In the genomic region with DNA sequence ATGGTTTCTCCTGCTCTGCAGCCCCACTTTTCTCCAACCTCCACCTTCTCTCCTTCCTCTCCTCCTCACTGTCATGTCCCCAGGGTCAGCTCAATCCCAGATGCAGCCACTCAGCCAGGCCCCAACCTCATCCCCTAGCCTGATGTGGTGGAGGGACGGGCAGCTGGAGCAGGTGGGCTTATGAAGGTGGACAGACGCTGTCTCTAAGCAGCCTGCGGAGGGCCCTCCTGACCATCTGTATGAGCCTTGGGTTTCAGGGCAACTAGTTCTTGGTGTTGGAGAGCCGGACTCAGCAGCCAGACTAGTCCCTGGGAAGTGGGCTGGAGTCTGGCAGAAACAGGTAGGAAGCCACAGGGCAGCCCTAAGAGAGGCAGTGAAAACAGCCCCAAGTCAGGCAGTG, we compare ENCODE assay signal across 23 cellular contexts. TPM values are rescaled to one million over a fixed set of nuclear protein-coding genes. Genes with fewer than 3 reads are reported as not detected.
DNase-seq lines count a peak whose midpoint lies in the region; ATAC-seq, FAIRE-seq and TF ChIP-seq lines count a peak whose summit lies in the region.
"Had no signal": no experiment of that assay in that cellular context is flagged by ENCODE, and none has a peak within 500 bp of the region (broad histone marks: within the 10 kb centered on the region; RNA-seq: fewer than 3 reads in every experiment).

No MANE protein-coding gene starts in this region.

- H3K4me3 ChIP-seq in SK-N-SH (ENCODE audit: low read depth in 2 of 2, low read length in 1 of 2) (no peak overlapping the region), WERI-Rb-1 (ENCODE audit: low read depth, low read length) (no peak overlapping the region), endothelial cell of umbilical vein (replicated peaks in 1 of 3; ENCODE audit: insufficient read depth in 1 of 3, low read depth in 1 of 3, low read length in 3 of 3) (no peak overlapping the region), osteoblast (ENCODE audit: insufficient read depth, low read length) (no peak overlapping the region)
- H3K4me3 ChIP-seq: BLaER1 had no signal

- no peaks in the 10 kb centered on the region for H3K9me1 ChIP-seq in endothelial cell of umbilical vein (replicated peaks; ENCODE audit: control insufficient read depth, extremely low read depth, insufficient read depth, low read length)

- H3K9me2 ChIP-seq in SK-N-SH, result no peaks in the 10 kb centered on the region

- dilution Hi-C loops in endothelial cell of umbilical vein (cut with MboI; ENCODE audit: extremely low pct_ligation_motif_present, low sequenced_read_pairs), result no loop called here

- H3F3A ChIP-seq in SK-N-SH (replicated peaks; ENCODE audit: insufficient read depth), result no peaks in the 10 kb centered on the region

- no peak for TF ChIP-seq POLR2A in endothelial cell of umbilical vein (IDR thresholded peaks at IDR 0.05; ENCODE audit: low read depth, low read length)

- no TSS peak for BruUV-seq in endothelial cell of umbilical vein (replicated peaks; lab: Mats Ljungman, UMichigan)

- TF ChIP-seq EP300 in SK-N-SH (IDR thresholded peaks at IDR 0.05; ENCODE audit: borderline replicate concordance in 1 of 2, low read depth in 1 of 2, low read length in 1 of 2), result no peak

- CTCF ChIA-PET in SK-N-SH (lab: Yijun Ruan, JAX), result interaction anchor here (0.7 to 3.9 kb wide), 2 partner anchors 464 to 535 kb away, joined by 3 to 52 read pairs; no protein-coding TSS in a partner anchor
- CTCF ChIA-PET in endothelial cell of umbilical vein (lab: Charles Lee), result no interaction called here

- H3K9me3 ChIP-seq in SK-N-SH (no peaks in the 10 kb centered on the region), WERI-Rb-1 (ENCODE audit: severe bottlenecking) (no peaks in the 10 kb centered on the region), endothelial cell of umbilical vein (replicated peaks; ENCODE audit: control insufficient read depth, insufficient read depth, low read length) (no peaks in the 10 kb centered on the region), osteoblast (ENCODE audit: low read depth, low read length) (no peaks in the 10 kb centered on the region)
- H3K9me3 ChIP-seq: BLaER1 had no signal

- H3K4me2 ChIP-seq in SK-N-SH (no peak overlapping the region), endothelial cell of umbilical vein (ENCODE audit: insufficient read depth, low read length) (no peak overlapping the region), osteoblast (ENCODE audit: insufficient read depth, low read length) (no peak overlapping the region)
- H3K4me2 ChIP-seq: BLaER1 had no signal

- intact Hi-C loops in endothelial cell of umbilical vein (cut with micrococcal nuclease), result loop anchor here (2.0 to 5.0 kb wide), 4 partner anchors 97 to 1095 kb away; no protein-coding TSS in a partner anchor

- WGBS in SK-N-SH (ENCODE audit: low lambda C conversion rate), result 86% methylated on average over 4 of the region's 4 CpGs

- H3K27ac ChIP-seq in SK-N-SH (ENCODE audit: low read depth in 2 of 2, low read length in 1 of 2) (no peak overlapping the region), WERI-Rb-1 (no peak overlapping the region), endothelial cell of umbilical vein (ENCODE audit: insufficient read depth, low read depth, low read length) (no peak overlapping the region), osteoblast (ENCODE audit: low read depth, low read length) (no peak overlapping the region)
- H3K27ac ChIP-seq: BLaER1 had no signal

- H4K20me1 ChIP-seq in SK-N-SH (ENCODE audit: insufficient read depth), result no peaks in the 10 kb centered on the region
- no peaks in the 10 kb centered on the region for H4K20me1 ChIP-seq in endothelial cell of umbilical vein (replicated peaks; ENCODE audit: control insufficient read depth, extremely low read depth, insufficient read depth, low read length)
- no peaks in the 10 kb centered on the region for H4K20me1 ChIP-seq in osteoblast (ENCODE audit: insufficient read depth, low read length)
- H4K20me1 ChIP-seq: BLaER1 had no signal

- TF ChIP-seq RAD21 in SK-N-SH (IDR thresholded peaks at IDR 0.05; ENCODE audit: low read length), result peak; percentile 27

- no peaks in the 10 kb centered on the region for H3K36me3 ChIP-seq in SK-N-SH (replicated peaks in 1 of 2; ENCODE audit: control insufficient read depth in 1 of 2, insufficient read depth in 2 of 2, low read length in 1 of 2)
- H3K36me3 ChIP-seq in WERI-Rb-1, result no peaks in the 10 kb centered on the region
- H3K36me3 ChIP-seq in endothelial cell of umbilical vein (ENCODE audit: control insufficient read depth in 2 of 2, extremely low read depth in 1 of 2, insufficient read depth in 2 of 2, low read length in 2 of 2), result no peaks in the 10 kb centered on the region
- H3K36me3 ChIP-seq in osteoblast (ENCODE audit: insufficient read depth, low read length), result no peaks in the 10 kb centered on the region
- H3K36me3 ChIP-seq: BLaER1 had no signal

- H3K9ac ChIP-seq in SK-N-SH (no peak overlapping the region), endothelial cell of umbilical vein (replicated peaks; ENCODE audit: extremely low read depth, insufficient read depth, low read length) (no peak overlapping the region)
- H3K9ac ChIP-seq: BLaER1 had no signal

- H3K79me2 ChIP-seq in SK-N-SH (ENCODE audit: insufficient read depth) (no peaks in the 10 kb centered on the region), endothelial cell of umbilical vein (ENCODE audit: control insufficient read depth, insufficient read depth, low read length) (no peaks in the 10 kb centered on the region), osteoblast (ENCODE audit: insufficient read depth, low read length) (no peaks in the 10 kb centered on the region)

- no peak for ATAC-seq in SK-N-SH treated with all-trans-retinoic acid at 6 μM for 48 hours
- ATAC-seq: HCT116 had no signal

- H3K4me1 ChIP-seq in SK-N-SH (ENCODE audit: control insufficient read depth in 1 of 2, insufficient read depth in 2 of 2, low read depth in 1 of 2, low read length in 1 of 2), result peaks cover 0 to 4% of the 10 kb centered on the region in 2 experiments; a peak in 1 of 4 replicates
- peaks cover 3% of the 10 kb centered on the region for H3K4me1 ChIP-seq in endothelial cell of umbilical vein (ENCODE audit: control insufficient read depth, extremely low read depth, insufficient read depth, low read length)
- no peaks in the 10 kb centered on the region for H3K4me1 ChIP-seq in osteoblast (ENCODE audit: insufficient read depth, low read length)

- no peaks in the 10 kb centered on the region for H3K27me3 ChIP-seq in SK-N-SH (ENCODE audit: insufficient read depth)
- no peaks in the 10 kb centered on the region for H3K27me3 ChIP-seq in WERI-Rb-1 (ENCODE audit: insufficient read depth, low read depth, severe bottlenecking)
- peaks cover 0 to 5% of the 10 kb centered on the region in 2 experiments for H3K27me3 ChIP-seq in endothelial cell of umbilical vein (ENCODE audit: control insufficient read depth in 2 of 2, insufficient read depth in 2 of 2, low read length in 2 of 2)
- H3K27me3 ChIP-seq in osteoblast (ENCODE audit: insufficient read depth, low read length), result no peaks in the 10 kb centered on the region
- H3K27me3 ChIP-seq: BLaER1 had no signal

- TF ChIP-seq CTCF in SK-N-SH (IDR thresholded peaks at IDR 0.05) (no peak), WERI-Rb-1 (IDR thresholded peaks at IDR 0.05; ENCODE audit: low read depth, low read length) (0 out of 2 replicates have a peak, but pooled peaks have one; percentile 27), endothelial cell of umbilical vein (IDR thresholded peaks at IDR 0.05; ENCODE audit: extremely low read depth in 1 of 2, insufficient read depth in 1 of 2, low read depth in 1 of 2, low read length in 2 of 2) (no peak), osteoblast (IDR thresholded peaks at IDR 0.05; ENCODE audit: extremely low read depth, low read depth, low read length) (no peak)

- POLR2A ChIA-PET in SK-N-SH (lab: Yijun Ruan, JAX) (no interaction called here), endothelial cell of umbilical vein (lab: Charles Lee) (no interaction called here)

- FAIRE-seq in endothelial cell of umbilical vein (lab: Jason Lieb, UNC), result peak; percentile 8
- FAIRE-seq: HTR-8/SVneo had no signal

- no peak for DNase-seq in SK-N-SH
- DNase-seq in WERI-Rb-1, result peak; percentile 18
- no peak for DNase-seq in endothelial cell of umbilical vein (ENCODE audit: low read depth, low spot score)
- DNase-seq in osteoblast (ENCODE audit: insufficient read length, low spot score, missing footprints), result peak; percentile 45
- no peak for DNase-seq in NCI-H226
- DNase-seq in NCI-H526 treated with DMSO at 0.1 percent for 48 hours (lab: John Stamatoyannopoulos, UW), result no peak
- no peak for DNase-seq in NCI-H2081 treated with DMSO at 0.1 percent for 48 hours (lab: John Stamatoyannopoulos, UW)
- DNase-seq: 8988T; CD4-positive, alpha-beta memory T cell; DMS153; DMS79; GF-D8; HFFc6 had no signal

- no peak overlapping the region for H2AFZ ChIP-seq in SK-N-SH (ENCODE audit: low read depth)
- no peak overlapping the region for H2AFZ ChIP-seq in endothelial cell of umbilical vein (ENCODE audit: low read depth, low read length)
- no peak overlapping the region for H2AFZ ChIP-seq in osteoblast (ENCODE audit: low read length)

RNA-seq across cellular contexts. Expression of a gene that starts 18.1 kb away (rescaled TPM):
- 0.69 and 0.70 TPM in 2 replicates for polyA plus RNA-seq in SK-N-SH (2012; rRNA removed)
- 0.38 and 0.51 TPM in 2 replicates for polyA plus RNA-seq in SK-N-SH (2012; cell fraction: cytosol; rRNA removed)
- polyA plus RNA-seq in SK-N-SH (2012; cell fraction: nucleus; rRNA removed), result 0.89 and 1.5 TPM in 2 replicates
- total RNA-seq in endothelial cell of umbilical vein, result 1.4 TPM in 1 of 2 replicates, not detected in the other
- polyA plus RNA-seq in endothelial cell of umbilical vein, result 0.24 and 0.36 TPM in 2 replicates
- polyA plus RNA-seq in endothelial cell of umbilical vein (2011; cell fraction: cytosol; rRNA removed), result 0.35 and 0.38 TPM in 2 replicates
- polyA plus RNA-seq in endothelial cell of umbilical vein (2011; cell fraction: nucleus; rRNA removed), result 1.6 and 1.7 TPM in 2 replicates
- 0.41 TPM in 1 of 2 replicates, not detected in the other for polyA plus RNA-seq in endothelial cell of umbilical vein (2012)
- polyA minus RNA-seq in endothelial cell of umbilical vein, result 0.23 TPM in 1 of 2 replicates, not detected in the other
- not detected for polyA minus RNA-seq in endothelial cell of umbilical vein (2011; cell fraction: cytosol; rRNA and poly(A)+ RNA removed)
- 0.53 TPM in 1 of 2 replicates, not detected in the other for polyA minus RNA-seq in endothelial cell of umbilical vein (2011; cell fraction: nucleus; rRNA and poly(A)+ RNA removed)
- total RNA-seq in osteoblast, result not detected in 2 replicates
- total RNA-seq: A673; CD4-positive, alpha-beta memory T cell; Daoy had no signal
- polyA plus RNA-seq: CD14-positive monocyte; CD4-positive, alpha-beta memory T cell; IgD-negative memory B cell had no signal

RNA-seq across cellular contexts. Expression of a gene that starts 37.8 kb away (rescaled TPM):
- polyA plus RNA-seq in SK-N-SH (2012; rRNA removed) (0.10 and 0.35 TPM in 2 replicates), endothelial cell of umbilical vein (0.54 and 0.59 TPM in 2 replicates)
- polyA plus RNA-seq in SK-N-SH (2012; cell fraction: cytosol; rRNA removed), result 0.12 and 0.13 TPM in 2 replicates
- polyA plus RNA-seq in SK-N-SH (2012; cell fraction: nucleus; rRNA removed), result 1.9 and 2.6 TPM in 2 replicates
- total RNA-seq in endothelial cell of umbilical vein (1.2 and 1.7 TPM in 2 replicates), osteoblast (not detected in 2 replicates)
- polyA plus RNA-seq in endothelial cell of umbilical vein (2011; cell fraction: cytosol; rRNA removed), result 0.25 and 0.32 TPM in 2 replicates
- polyA plus RNA-seq in endothelial cell of umbilical vein (2011; cell fraction: nucleus; rRNA removed), result 0.74 and 0.76 TPM in 2 replicates
- not detected in 2 replicates for polyA plus RNA-seq in endothelial cell of umbilical vein (2012)
- polyA minus RNA-seq in endothelial cell of umbilical vein, result not detected in 2 replicates
- not detected for polyA minus RNA-seq in endothelial cell of umbilical vein (2011; cell fraction: cytosol; rRNA and poly(A)+ RNA removed)
- polyA minus RNA-seq in endothelial cell of umbilical vein (2011; cell fraction: nucleus; rRNA and poly(A)+ RNA removed), result not detected in 2 replicates
- total RNA-seq: A673; CD4-positive, alpha-beta memory T cell; Daoy; H4; HFFc6 had no signal
- polyA plus RNA-seq: AG04450; CD14-positive monocyte; CD4-positive, alpha-beta memory T cell; IgD-negative memory B cell had no signal

Comparison
In these comparisons a context has a peak if more than half of its experiments do, and no peak if none do; other contexts are left out.
1. DNase-seq: peak in WERI-Rb-1 (single experiment) and osteoblast (single experiment); none in SK-N-SH (single experiment), endothelial cell of umbilical vein (single experiment), NCI-H226 (single experiment), NCI-H526 treated with DMSO at 0.1 percent for 48 hours (single experiment) and NCI-H2081 treated with DMSO at 0.1 percent for 48 hours (single experiment).